Comparison of ENCODE assay signal across 8 cellular contexts in genomic region chrX:123732679-123733363, GRCh38.
DNase-seq lines count a peak whose midpoint lies in the region; ATAC-seq lines count a peak whose summit lies in the region.

TSS of gene THOC2 (minus strand) at chrX:123733052. CDS start at chrX:123733022, 30 bp downstream.

- DNase-seq in COLO829 (ENCODE audit: low spot score) (peak; percentile 86), HS-5 (ENCODE audit: low read depth) (peak; percentile 46), NOMO-1 (lab: John Stamatoyannopoulos, UW; ENCODE audit: unreplicated experiment in 2 of 2) (peak; percentile 62 to 82), memory B cell (ENCODE audit: low spot score in 2 of 2) (peak; percentile 55 to 56)
- peak; percentile 54 to 62 for DNase-seq in activated CD8-positive, alpha-beta memory T cell treated with anti-CD3 and anti-CD28 coated beads for 4 hours (ENCODE audit: low read depth in 2 of 2)
- peak; percentile 58 to 63 (median 61) for DNase-seq in effector memory CD8-positive, alpha-beta T cell
- peak; percentile 48 for DNase-seq in stimulated activated CD8-positive, alpha-beta memory T cell treated with anti-CD3 and anti-CD28 coated beads, Interleukin-12 subunit alpha, Interleukin-12 subunit beta, amount 100 ng/mL, for 24 hours (ENCODE audit: extremely low read depth)

- H3K4me3 Mint-ChIP-seq in effector memory CD8-positive, alpha-beta T cell: peak within 1 kb of the TSS; percentile 91 to 97
- peak within 1 kb of the TSS; percentile 96 for H3K4me3 Mint-ChIP-seq in memory B cell

- peaks cover 15% of the 10 kb centered on the region for H3K36me3 Mint-ChIP-seq in effector memory CD8-positive, alpha-beta T cell (ENCODE audit: insufficient read depth)
- H3K36me3 Mint-ChIP-seq in memory B cell: peaks cover 5% of the 10 kb centered on the region

- ATAC-seq in GM19467 (IDR thresholded peaks at IDR 0.05; ENCODE audit: unreplicated experiment): peak; percentile 87
- ATAC-seq in effector memory CD8-positive, alpha-beta T cell (replicated peaks): peak; percentile 90
- peak; percentile 84 for ATAC-seq in memory B cell (ENCODE audit: low read depth)

- H3K9me3 Mint-ChIP-seq in effector memory CD8-positive, alpha-beta T cell: no peaks in the 10 kb centered on the region
- no peaks in the 10 kb centered on the region for H3K9me3 Mint-ChIP-seq in memory B cell

- H3K27ac Mint-ChIP-seq in effector memory CD8-positive, alpha-beta T cell: peak within 1 kb of the TSS; percentile 94 to 96
- H3K27ac Mint-ChIP-seq in memory B cell: peak within 1 kb of the TSS; percentile 92

- H3K4me1 Mint-ChIP-seq in effector memory CD8-positive, alpha-beta T cell (ENCODE audit: low read depth in 2 of 2): peaks cover 14% of the 10 kb centered on the region in 2 donors
- peaks cover 12% of the 10 kb centered on the region for H3K4me1 Mint-ChIP-seq in memory B cell

- no peaks in the 10 kb centered on the region for H3K27me3 Mint-ChIP-seq in effector memory CD8-positive, alpha-beta T cell
- no peaks in the 10 kb centered on the region for H3K27me3 Mint-ChIP-seq in memory B cell

Comparison
In these comparisons a context has a peak if more than half of its experiments do, and no peak if none do; other contexts are left out.
1. Peak in every context shown above with its lines: DNase-seq and ATAC-seq.